1 cellular context compared by ENCODE assay signal in the genomic region with DNA sequence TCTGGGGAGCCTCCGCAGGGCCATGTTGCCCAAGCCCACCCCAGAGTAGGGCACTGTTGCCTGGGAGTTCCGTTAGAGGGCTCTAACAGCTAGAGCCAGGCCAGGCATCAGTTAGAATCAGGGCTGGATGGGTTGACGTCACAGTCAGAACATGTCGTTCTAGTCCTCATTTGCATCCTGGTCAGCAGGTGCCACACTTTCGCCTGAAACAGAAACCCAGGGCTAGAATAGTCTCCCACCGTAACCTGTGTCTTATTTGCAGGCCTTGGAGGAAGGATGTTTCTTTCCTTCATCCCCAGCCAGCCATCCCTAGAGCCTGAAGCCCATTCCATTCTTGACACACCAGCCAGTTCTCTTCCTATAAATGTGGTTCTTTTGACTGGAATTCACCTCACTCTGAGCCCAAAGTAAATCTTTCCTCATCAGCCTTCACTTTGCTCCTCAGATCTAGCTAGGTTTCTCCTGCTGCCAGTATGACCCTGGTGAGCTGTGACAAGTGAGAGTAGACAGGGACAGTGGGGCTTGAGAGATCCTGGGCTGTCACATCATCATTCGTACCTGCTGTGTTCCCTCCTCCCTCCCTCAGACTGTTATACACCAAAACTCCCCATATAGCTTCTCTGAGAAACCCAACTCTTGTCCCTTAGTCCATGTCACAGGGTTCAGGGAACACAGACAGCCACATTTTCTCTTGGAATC.
TF ChIP-seq lines count a peak whose summit lies in the region.

No MANE protein-coding gene starts in this region.

TF ChIP-seq in IMR-90, 13 proteins besides CTCF, POLR2A, EP300 and RAD21 (continued from another document):
- TF ChIP-seq ELK1 (IDR thresholded peaks at IDR 0.05; ENCODE audit: borderline replicate concordance, low read depth, low read length): no peak
- no peak for TF ChIP-seq RCOR1 (IDR thresholded peaks at IDR 0.05; ENCODE audit: insufficient replicate concordance, low read length)
- no peak for TF ChIP-seq USF2 (IDR thresholded peaks at IDR 0.05; ENCODE audit: low read depth, low read length)
- TF ChIP-seq BHLHE40 (IDR thresholded peaks at IDR 0.05; ENCODE audit: low read depth, low read length): no peak
- TF ChIP-seq RFX5 (IDR thresholded peaks at IDR 0.05; ENCODE audit: low read depth, low read length): no peak
